In genomic region chr2:151410485-151410833, GRCh38 we compare ENCODE assay signal across 8 cellular contexts. TPM values are rescaled to one million over a fixed set of nuclear protein-coding genes. Genes with fewer than 3 reads are reported as not detected.
A peak's percentile ranks its signal among the peaks of the same experiment; 100 is the strongest.
DNase-seq lines count a peak whose midpoint lies in the region; ATAC-seq lines count a peak whose summit lies in the region.

No MANE protein-coding gene starts in this region.

- H3K27me3 ChIP-seq in CD8-positive, alpha-beta memory T cell (ENCODE audit: insufficient read depth, low read length, poor library complexity, severe bottlenecking), result no peaks in the 10 kb centered on the region
- H3K27me3 ChIP-seq in SJSA1 (replicated peaks) (no peaks in the 10 kb centered on the region), iPS-18a (ENCODE audit: control insufficient read depth, insufficient read depth, low read length) (no peaks in the 10 kb centered on the region)

- H3K36me3 ChIP-seq in CD8-positive, alpha-beta memory T cell (ENCODE audit: insufficient read depth, low read length), result no peaks in the 10 kb centered on the region
- H3K36me3 ChIP-seq in SJSA1 (peaks cover 48% of the 10 kb centered on the region), iPS-18a (ENCODE audit: control insufficient read depth, low read depth, low read length) (peaks cover 39% of the 10 kb centered on the region)

- peak overlapping the region; percentile 88 to 98 (median 95) for H3K4me3 Mint-ChIP-seq in CD8-positive, alpha-beta memory T cell

- CTCF ChIA-PET in CD8-positive, alpha-beta memory T cell (lab: Charles Lee), result interaction anchor here (0.6 to 2.5 kb wide), 4 partner anchors 8 to 121 kb away, joined by 3 to 9 read pairs (median 4); partner anchors contain the start of gene NMI

- peak; percentile 15 to 61 (median 26) for DNase-seq in CD8-positive, alpha-beta memory T cell
- DNase-seq in SJSA1 (ENCODE audit: low read depth in 1 of 2, low spot score in 2 of 2) (peak in 1 of 2 experiments; percentile 50), NCI-H187 treated with DMSO at 0.1 percent for 48 hours (lab: John Stamatoyannopoulos, UW) (no peak)
- DNase-seq in stimulated activated CD4-positive, alpha-beta T cell treated with anti-CD3 and anti-CD28 coated beads, Interleukin-15, amount 100 ng/mL, for 1 hour (ENCODE audit: low read depth in 1 of 2, low spot score in 1 of 2), result peak; percentile 14 to 21

- H3K9me3 ChIP-seq in CD8-positive, alpha-beta memory T cell (ENCODE audit: low read length), result no peaks in the 10 kb centered on the region
- H3K9me3 ChIP-seq in SJSA1 (replicated peaks) (no peaks in the 10 kb centered on the region; the same call in 1 of the 2 replicates), iPS-18a (ENCODE audit: control insufficient read depth, low read depth, low read length) (no peaks in the 10 kb centered on the region)

- POLR2A ChIA-PET in CD8-positive, alpha-beta memory T cell (lab: Charles Lee), result interaction anchor here (0.6 to 0.8 kb wide), 2 partner anchors 761 to 1823 kb away, joined by 4 to 6 read pairs; no protein-coding TSS in a partner anchor

- ATAC-seq in GM19395 (IDR thresholded peaks at IDR 0.05; ENCODE audit: unreplicated experiment) (peak; percentile 38), HG03521 (IDR thresholded peaks at IDR 0.05; ENCODE audit: unreplicated experiment) (peak; percentile 28)

- peak overlapping the region; percentile 97 for H3K9ac ChIP-seq in iPS-18a (ENCODE audit: low read length)

- H3K4me1 Mint-ChIP-seq in CD8-positive, alpha-beta memory T cell, result peaks cover 27 to 44% (median 39%) of the 10 kb centered on the region in 3 donors

- no peaks in the 10 kb centered on the region for H3K9me3 Mint-ChIP-seq in CD8-positive, alpha-beta memory T cell

- H3K4me3 ChIP-seq in CD8-positive, alpha-beta memory T cell (ENCODE audit: low read length), result peak overlapping the region; percentile 76
- H3K4me3 ChIP-seq in SJSA1 (peak overlapping the region; percentile 78), iPS-18a (ENCODE audit: low read length) (peak overlapping the region; percentile 97)

- peaks cover 0 to 41% (median 4%) of the 10 kb centered on the region in 3 donors for H3K36me3 Mint-ChIP-seq in CD8-positive, alpha-beta memory T cell

- 0 to 1% (median 1%) methylated on average over 21 of the region's 21 CpGs for WGBS in adipose tissue, 3 donors

- H3K27ac Mint-ChIP-seq in CD8-positive, alpha-beta memory T cell, result peak overlapping the region; percentile 85 to 93 (median 91)

- H3K4me1 ChIP-seq in CD8-positive, alpha-beta memory T cell (ENCODE audit: insufficient read depth, low read length), result peaks cover 14% of the 10 kb centered on the region
- H3K4me1 ChIP-seq in SJSA1 (replicated peaks), result peaks cover 3% of the 10 kb centered on the region; the same call in 1 of the 2 replicates
- H3K4me1 ChIP-seq in iPS-18a (ENCODE audit: control insufficient read depth, low read depth, low read length), result peaks cover 4% of the 10 kb centered on the region

- H3K27me3 Mint-ChIP-seq in CD8-positive, alpha-beta memory T cell, result no peaks in the 10 kb centered on the region

- H3K27ac ChIP-seq in CD8-positive, alpha-beta memory T cell (ENCODE audit: low read depth, low read length), result peak overlapping the region; percentile 85
- H3K27ac ChIP-seq in SJSA1 (peak overlapping the region; percentile 91), adipose tissue (ENCODE audit: low read depth, low read length) (peak overlapping the region; percentile 49), iPS-18a (ENCODE audit: low read length) (peak overlapping the region; percentile 90)

RNA-seq across cellular contexts. Expression of gene RIF1, which starts 0.8 kb away (rescaled TPM):
- 10 to 100 TPM; 72.4 to 73.1 TPM for total RNA-seq in CD8-positive, alpha-beta memory T cell
- 39.5 TPM for polyA plus RNA-seq in CD8-positive, alpha-beta memory T cell
- total RNA-seq in SJSA1 (2014; rRNA removed; shearing (Covaris generic)), result 48.1 and 52.4 TPM in 2 replicates
- 1 to 10 TPM; 2.9 to 5.8 (median 3.8) TPM for polyA plus RNA-seq in adipose tissue

RNA-seq across cellular contexts. Expression of gene TNFAIP6, which starts 53.1 kb away (rescaled TPM):
- total RNA-seq in CD8-positive, alpha-beta memory T cell, result not detected
- not detected for polyA plus RNA-seq in CD8-positive, alpha-beta memory T cell
- total RNA-seq in SJSA1 (2014; rRNA removed; shearing (Covaris generic)), result 1.3 and 1.5 TPM in 2 replicates
- polyA plus RNA-seq in adipose tissue, result 100 to 1,000 TPM in 1 of 3 donors, 1 to 10 TPM in 1, under 1 TPM in 1; 0.38 to 110 (median 7.2) TPM
